ENCODE assay signal across 12 cellular contexts in the genomic region with DNA sequence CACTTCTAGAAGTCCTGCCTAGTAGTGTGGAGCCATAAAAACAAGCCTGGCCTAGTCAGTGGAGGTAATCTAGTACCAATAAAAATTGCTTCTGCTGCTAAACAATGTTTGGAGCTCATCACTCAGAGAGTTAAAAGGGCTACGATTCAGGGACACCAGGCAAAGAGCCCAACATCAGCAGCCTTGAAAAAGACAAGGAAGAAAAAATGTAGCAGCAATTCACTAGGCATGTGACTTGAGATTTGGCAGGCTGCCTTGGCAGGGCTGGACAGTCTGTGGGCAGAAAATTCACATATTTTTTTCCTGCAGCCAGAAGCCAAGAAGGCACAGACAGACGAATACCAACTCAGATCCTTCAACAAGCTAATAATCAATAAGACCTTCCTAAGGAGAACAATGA. TPM values are rescaled to one million over a fixed set of nuclear protein-coding genes. Genes with fewer than 3 reads are reported as not detected.
A peak's percentile ranks its signal among the peaks of the same experiment; 100 is the strongest.
DNase-seq lines count a peak whose midpoint lies in the region; ATAC-seq and TF ChIP-seq lines count a peak whose summit lies in the region.
"Had no signal": no experiment of that assay in that cellular context is flagged by ENCODE, and none has a peak within 500 bp of the region (broad histone marks: within the 10 kb centered on the region; RNA-seq: fewer than 3 reads in every experiment).

No MANE protein-coding gene starts in this region.

- WGBS in testis, 2 donors, result 29 to 31% methylated on average over 2 of the region's 2 CpGs

- in situ Hi-C loops in ACHN (cut with HindIII; ENCODE audit: low pct_ligation_motif_present, low pct_unique_long_range_greater_than_20kb, low sequenced_read_pairs), result no loop called here

- H3K27me3 ChIP-seq in testis, result no peaks in the 10 kb centered on the region
- H3K27me3 ChIP-seq: neutrophil had no signal

- no peak for TF ChIP-seq CTCF in testis (IDR thresholded peaks at IDR 0.05)

- intact Hi-C loops in testis (cut with DNase I; ENCODE audit: low total_unique reads), result no loop called here

- no peaks in the 10 kb centered on the region for H3K36me3 ChIP-seq in testis (ENCODE audit: low read depth, missing control alignments)
- H3K36me3 ChIP-seq: neutrophil had no signal

- H3K36me3 Mint-ChIP-seq in natural killer cell treated with Interleukin-12 subunit alpha and Interleukin-12 subunit beta and Interleukin-15 and Interleukin-18, amount 100 ng/mL, for 72 hours, result no peaks in the 10 kb centered on the region

- H3K27ac ChIP-seq in cingulate gyrus (ENCODE audit: low read depth, low read length) (peak overlapping the region; percentile 88), testis (peak overlapping the region; percentile 65 to 76)
- H3K27ac ChIP-seq: neutrophil, PC-9 had no signal

- no peak for TF ChIP-seq EP300 in Ishikawa (IDR thresholded peaks at IDR 0.05; ENCODE audit: borderline replicate concordance)

- H3K4me1 Mint-ChIP-seq in natural killer cell treated with Interleukin-12 subunit alpha and Interleukin-12 subunit beta and Interleukin-15 and Interleukin-18, amount 100 ng/mL, for 72 hours (ENCODE audit: low read depth in 2 of 2), result no peaks in the 10 kb centered on the region

- H3K9me3 Mint-ChIP-seq in natural killer cell treated with Interleukin-12 subunit alpha and Interleukin-12 subunit beta and Interleukin-15 and Interleukin-18, amount 100 ng/mL, for 72 hours, result no peaks in the 10 kb centered on the region
- H3K9me3 Mint-ChIP-seq: activated naive CD8-positive, alpha-beta T cell treated with anti-CD3 and anti-CD28 coated beads, Interleukin-2, amount 10 ng/mL, durations not matched to agents 7 days and 5 days had no signal

- DNase-seq in kidney glomerular epithelial cell (lab: John Stamatoyannopoulos, UW) (peak; percentile 28), testis (peak; percentile 95), ACHN (no peak)
- no peak for DNase-seq in natural killer cell treated with Interleukin-12 subunit alpha and Interleukin-12 subunit beta and Interleukin-15 and Interleukin-18, amount 100 ng/mL, for 72 hours (ENCODE audit: low spot score)
- DNase-seq: activated naive CD8-positive, alpha-beta T cell treated with anti-CD3 and anti-CD28 coated beads, Interleukin-2, amount 10 ng/mL, durations not matched to agents 7 days and 5 days; MM.1S had no signal

- TF ChIP-seq RAD21 in Ishikawa (IDR thresholded peaks at IDR 0.05; ENCODE audit: low read depth), result no peak

- H3K27me3 Mint-ChIP-seq in natural killer cell treated with Interleukin-12 subunit alpha and Interleukin-12 subunit beta and Interleukin-15 and Interleukin-18, amount 100 ng/mL, for 72 hours, result peaks cover 17 to 39% of the 10 kb centered on the region in 2 donors

- H3K27ac Mint-ChIP-seq in natural killer cell treated with Interleukin-12 subunit alpha and Interleukin-12 subunit beta and Interleukin-15 and Interleukin-18, amount 100 ng/mL, for 72 hours, result no peak overlapping the region
- H3K27ac Mint-ChIP-seq: activated naive CD8-positive, alpha-beta T cell treated with anti-CD3 and anti-CD28 coated beads, Interleukin-2, amount 10 ng/mL, durations not matched to agents 7 days and 5 days had no signal

- TF ChIP-seq POLR2A in testis (IDR thresholded peaks at IDR 0.05), result no peak
- TF ChIP-seq POLR2A in GM18505 (IDR thresholded peaks at IDR 0.05; ENCODE audit: borderline replicate concordance, extremely low read depth, insufficient read depth, insufficient read length), result no peak

- no peak overlapping the region for H3K4me3 ChIP-seq in testis
- H3K4me3 ChIP-seq: PC-9 had no signal

- no peak for ATAC-seq in GM18505 (IDR thresholded peaks at IDR 0.05; ENCODE audit: unreplicated experiment)
- ATAC-seq in HG03097 (IDR thresholded peaks at IDR 0.05; ENCODE audit: low FRiP score, unreplicated experiment), result no peak
- no peak for ATAC-seq in natural killer cell treated with Interleukin-12 subunit alpha and Interleukin-12 subunit beta and Interleukin-15 and Interleukin-18, amount 100 ng/mL, for 72 hours

- peaks cover 55% of the 10 kb centered on the region for H3K4me1 ChIP-seq in testis

- H3K9me3 ChIP-seq in testis, result no peaks in the 10 kb centered on the region
- H3K9me3 ChIP-seq: neutrophil had no signal

- H3K4me3 Mint-ChIP-seq in natural killer cell treated with Interleukin-12 subunit alpha and Interleukin-12 subunit beta and Interleukin-15 and Interleukin-18, amount 100 ng/mL, for 72 hours, result no peak overlapping the region
- H3K4me3 Mint-ChIP-seq: activated naive CD8-positive, alpha-beta T cell treated with anti-CD3 and anti-CD28 coated beads, Interleukin-2, amount 10 ng/mL, durations not matched to agents 7 days and 5 days had no signal

TF ChIP-seq in Ishikawa, 13 proteins besides CTCF, POLR2A, EP300 and RAD21:
- TF ChIP-seq ZBTB7A (IDR thresholded peaks at IDR 0.05; ENCODE audit: low read depth), result no peak
- TF ChIP-seq, protein P1, sequence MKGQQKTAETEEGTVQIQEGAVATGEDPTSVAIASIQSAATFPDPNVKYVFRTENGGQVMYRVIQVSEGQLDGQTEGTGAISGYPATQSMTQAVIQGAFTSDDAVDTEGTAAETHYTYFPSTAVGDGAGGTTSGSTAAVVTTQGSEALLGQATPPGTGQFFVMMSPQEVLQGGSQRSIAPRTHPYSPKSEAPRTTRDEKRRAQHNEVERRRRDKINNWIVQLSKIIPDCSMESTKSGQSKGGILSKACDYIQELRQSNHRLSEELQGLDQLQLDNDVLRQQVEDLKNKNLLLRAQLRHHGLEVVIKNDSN (IDR thresholded peaks at IDR 0.05), result 0 out of 2 replicates have a peak, but pooled peaks have one; percentile 21
TF ChIP-seq in Ishikawa: peak in this region for 1.

RNA-seq across cellular contexts. Expression of a gene that starts 47.2 kb away (rescaled TPM):
- 100 to 1,000 TPM in 1 of 2 donors, 10 to 100 TPM in 1; 80.0 to 105 TPM for total RNA-seq in testis
- polyA plus RNA-seq in testis (ENCODE audit: insufficient read depth, low read depth, low replicate concordance), result 99.1 TPM
- under 1 TPM; 0.17 to 0.33 TPM for total RNA-seq in natural killer cell treated with Interleukin-12 subunit alpha and Interleukin-12 subunit beta and Interleukin-15 and Interleukin-18, amount 100 ng/mL, for 72 hours
- total RNA-seq: PC-9 had no signal

Comparison
In these comparisons a context has a peak if more than half of its experiments do, and no peak if none do; other contexts are left out.
1. DNase-seq: peak in kidney glomerular epithelial cell (single experiment) and testis (single experiment); none in ACHN (single experiment) and natural killer cell treated with Interleukin-12 subunit alpha and Interleukin-12 subunit beta and Interleukin-15 and Interleukin-18, amount 100 ng/mL, for 72 hours (single experiment).
2. RNA of a gene that starts 47.2 kb away (total RNA-seq): 80.0 to 105 TPM in testis; 0.17 to 0.33 TPM in natural killer cell treated with Interleukin-12 subunit alpha and Interleukin-12 subunit beta and Interleukin-15 and Interleukin-18, amount 100 ng/mL, for 72 hours; every median in the first group is over 10 times any median in the second.